Comparison of ENCODE assay signal across 16 cellular contexts in the genomic region with DNA sequence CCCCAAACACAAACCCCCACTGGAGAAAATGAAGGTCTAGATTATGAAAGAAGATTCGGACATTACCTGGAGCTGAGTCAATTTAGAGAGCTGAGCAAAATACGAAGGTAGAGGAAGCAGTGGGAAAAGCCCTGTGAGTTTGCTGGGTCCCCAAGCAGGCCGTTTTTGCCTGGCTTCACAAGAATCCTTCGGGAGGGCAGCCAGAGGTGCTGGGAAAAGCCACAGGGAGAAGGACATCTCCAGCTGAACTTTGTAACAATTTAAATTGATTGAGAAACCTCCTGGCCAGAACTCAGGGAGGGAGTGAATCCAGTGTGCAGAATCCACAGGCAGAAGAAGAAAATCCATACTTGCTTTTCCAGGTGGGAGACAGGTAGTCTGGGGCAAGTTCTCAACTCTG.
DNase-seq lines count a peak whose midpoint lies in the region; ATAC-seq and TF ChIP-seq lines count a peak whose summit lies in the region.
"Had no signal": no experiment of that assay in that cellular context is flagged by ENCODE, and none has a peak within 500 bp of the region (broad histone marks: within the 10 kb centered on the region; RNA-seq: fewer than 3 reads in every experiment).

No MANE protein-coding gene starts in this region.

- H3K36me3 ChIP-seq in left ventricle myocardium inferior: no peaks in the 10 kb centered on the region
- H3K36me3 ChIP-seq in psoas muscle (ENCODE audit: insufficient read depth in 1 of 2, low read depth in 1 of 2): no peaks in the 10 kb centered on the region
- H3K36me3 ChIP-seq in subcutaneous abdominal adipose tissue (ENCODE audit: control insufficient read depth in 5 of 5, insufficient read depth in 5 of 5, low read length in 5 of 5): no peaks in the 10 kb centered on the region
- H3K36me3 ChIP-seq: BLaER1 treated with 17β-estradiol and CSF1 and Interleukin-3, amounts not matched to agents 10 nM and 100 nM had no signal

- H3K27ac ChIP-seq in left ventricle myocardium inferior (replicated peaks): no peak overlapping the region
- H3K27ac ChIP-seq in psoas muscle: no peak overlapping the region
- no peak overlapping the region for H3K27ac ChIP-seq in subcutaneous abdominal adipose tissue (ENCODE audit: low read depth, low read length)
- H3K27ac ChIP-seq: 22Rv1; A549; BLaER1 treated with 17β-estradiol and CSF1 and Interleukin-3, amounts not matched to agents 10 nM and 100 nM; C4-2B had no signal

- whole genome bisulfite sequencing in psoas muscle, 3 donors: 54 to 63% (median 60%) methylated on average over 3 to 4 of the region's 4 CpGs

- H3K27me3 ChIP-seq in left ventricle myocardium inferior (ENCODE audit: low read depth) (no peaks in the 10 kb centered on the region), psoas muscle (ENCODE audit: insufficient read depth in 3 of 3, low read length in 2 of 3) (no peaks in the 10 kb centered on the region), subcutaneous abdominal adipose tissue (ENCODE audit: control insufficient read depth in 5 of 5, insufficient read depth in 4 of 5, low read length in 5 of 5) (no peaks in the 10 kb centered on the region)

- peak overlapping the region in 2 of 5 donors; percentile 13 to 15 for H3K9ac ChIP-seq in subcutaneous abdominal adipose tissue (ENCODE audit: low read length in 5 of 5)
- H3K9ac ChIP-seq: BLaER1 treated with 17β-estradiol and CSF1 and Interleukin-3, amounts not matched to agents 10 nM and 100 nM had no signal

- intact Hi-C loops in left ventricle myocardium inferior (cut with micrococcal nuclease): no loop called here
- intact Hi-C loops in Right ventricle myocardium inferior (cut with DNase I): no loop called here
- intact Hi-C loops in psoas muscle (cut with DNase I): no loop called here

- TF ChIP-seq CTCF in left ventricle myocardium inferior (IDR thresholded peaks at IDR 0.05; ENCODE audit: borderline replicate concordance): no peak
- TF ChIP-seq CTCF in psoas muscle (IDR thresholded peaks at IDR 0.05): no peak

- H3K4me3 ChIP-seq in left ventricle myocardium inferior: no peak overlapping the region
- no peak overlapping the region for H3K4me3 ChIP-seq in psoas muscle
- H3K4me3 ChIP-seq in subcutaneous abdominal adipose tissue (ENCODE audit: low read depth in 1 of 5, low read length in 5 of 5): peak overlapping the region in 3 of 5 donors; percentile 18 to 52 (median 21)
- H3K4me3 ChIP-seq: A549; BLaER1 treated with 17β-estradiol and CSF1 and Interleukin-3, amounts not matched to agents 10 nM and 100 nM had no signal

- H3K4me1 ChIP-seq in left ventricle myocardium inferior (no peaks in the 10 kb centered on the region), psoas muscle (no peaks in the 10 kb centered on the region), subcutaneous abdominal adipose tissue (ENCODE audit: control insufficient read depth in 5 of 5, insufficient read depth in 5 of 5, low read length in 5 of 5) (peaks cover 0 to 7% (median 0%) of the 10 kb centered on the region in 5 donors)
- H3K4me1 ChIP-seq: A549; BLaER1 treated with 17β-estradiol and CSF1 and Interleukin-3, amounts not matched to agents 10 nM and 100 nM; Caco-2 had no signal

- peak; percentile 11 for DNase-seq in left ventricle myocardium inferior
- no peak for DNase-seq in Right ventricle myocardium inferior (ENCODE audit: missing footprints)
- peak; percentile 16 to 56 for DNase-seq in psoas muscle
- DNase-seq in SKM-1 treated with dmso at 0.1 percent for 144 hours (lab: John Stamatoyannopoulos, UW; ENCODE audit: unreplicated experiment): no peak
- DNase-seq: AML-193; Caco-2; Calu3; CD4-positive, alpha-beta T cell; CD8-positive, alpha-beta T cell; DMS79 treated with DMSO at 0.1 percent for 48 hours; GF-D8 had no signal

- H3K9me3 ChIP-seq in left ventricle myocardium inferior (replicated peaks) (peaks cover 5% of the 10 kb centered on the region), psoas muscle (no peaks in the 10 kb centered on the region), subcutaneous abdominal adipose tissue (ENCODE audit: control insufficient read depth in 5 of 5, low read length in 5 of 5) (peaks cover 0 to 6% (median 0%) of the 10 kb centered on the region in 5 donors)
- H3K9me3 ChIP-seq: A549, Caco-2 had no signal

- no peak for ATAC-seq in Right ventricle myocardium inferior
- no peak for ATAC-seq in psoas muscle
- ATAC-seq: A549; CD8-positive, alpha-beta T cell had no signal

Comparison
In these comparisons a context has a peak if more than half of its experiments do, and no peak if none do; other contexts are left out.
1. DNase-seq: peak in left ventricle myocardium inferior (single experiment) and psoas muscle (2 of 2); none in Right ventricle myocardium inferior (single experiment) and SKM-1 treated with dmso at 0.1 percent for 144 hours (single experiment).
2. H3K4me3 ChIP-seq: peak in subcutaneous abdominal adipose tissue (3 of 5); none in left ventricle myocardium inferior (single experiment) and psoas muscle (single experiment).